Comparison of ENCODE assay signal across 1 cellular context in genomic region chr2:43018179-43019024, GRCh38.
TF ChIP-seq lines count a peak whose summit lies in the region.

No MANE protein-coding gene starts in this region.

TF ChIP-seq in HepG2, 621 proteins besides CTCF, POLR2A, EP300 and RAD21 (continued from another document and continues in another):
- TF ChIP-seq ZBTB7A (CRISPR knock-in tag; IDR thresholded peaks at IDR 0.05) (0 out of 2 replicates have a peak, but pooled peaks have one; percentile 37), ZFY (CRISPR knock-in tag; IDR thresholded peaks at IDR 0.05) (peak; percentile 50), ZNF30 (CRISPR knock-in tag; IDR thresholded peaks at IDR 0.05) (no peak), FUBP1 (CRISPR knock-in tag; IDR thresholded peaks at IDR 0.05; ENCODE audit: borderline replicate concordance) (no peak), ARID4A (CRISPR knock-in tag; IDR thresholded peaks at IDR 0.05; ENCODE audit: borderline replicate concordance) (peak; percentile 63; the same call in 1 of the 2 replicates), HCFC1 (IDR thresholded peaks at IDR 0.05; ENCODE audit: low read depth, low read length) (no peak), TBX2 (CRISPR knock-in tag; IDR thresholded peaks at IDR 0.05; ENCODE audit: borderline replicate concordance) (peak; percentile 88; the same call in 1 of the 2 replicates), SP5 (CRISPR knock-in tag; IDR thresholded peaks at IDR 0.05; ENCODE audit: borderline replicate concordance, low read depth) (peak; percentile 100), ZNF512B (CRISPR knock-in tag; IDR thresholded peaks at IDR 0.05; ENCODE audit: borderline replicate concordance) (peak; percentile 97), THAP11 (CRISPR knock-in tag; IDR thresholded peaks at IDR 0.05) (peak; percentile 85), ZNF740 (CRISPR knock-in tag; IDR thresholded peaks at IDR 0.05) (peak; percentile 67; the same call in 1 of the 2 replicates), TGIF2 (CRISPR knock-in tag; IDR thresholded peaks at IDR 0.05) (peak; percentile 70), ZNF414 (CRISPR knock-in tag; IDR thresholded peaks at IDR 0.05) (peak; percentile 62; the same call in 1 of the 2 replicates), RXRA (CRISPR knock-in tag; IDR thresholded peaks at IDR 0.05) (peak; percentile 88; the same call in 1 of the 2 replicates), REXO4 (CRISPR knock-in tag; IDR thresholded peaks at IDR 0.05; ENCODE audit: borderline replicate concordance) (no peak), ZNF10 (CRISPR knock-in tag; IDR thresholded peaks at IDR 0.05; ENCODE audit: borderline replicate concordance, low read depth) (no peak), PRDM10 (CRISPR knock-in tag; IDR thresholded peaks at IDR 0.05; ENCODE audit: low read depth) (peak; percentile 63; the same call in 1 of the 2 replicates), RFXAP (CRISPR knock-in tag; IDR thresholded peaks at IDR 0.05; ENCODE audit: borderline replicate concordance) (no peak; the same call in 1 of the 2 replicates), GATAD2A (CRISPR knock-in tag; IDR thresholded peaks at IDR 0.05) (peak; percentile 99), E2F1 (CRISPR knock-in tag; IDR thresholded peaks at IDR 0.05) (no peak), FOSL1 (CRISPR knock-in tag; IDR thresholded peaks at IDR 0.05; ENCODE audit: borderline replicate concordance) (no peak), LCORL (IDR thresholded peaks at IDR 0.05) (no peak), LCORL (CRISPR knock-in tag; IDR thresholded peaks at IDR 0.05) (peak; percentile 99), TFDP2 (CRISPR knock-in tag; IDR thresholded peaks at IDR 0.05) (no peak), CERS6 (CRISPR knock-in tag; IDR thresholded peaks at IDR 0.05) (no peak), HNRNPUL1 (IDR thresholded peaks at IDR 0.05; ENCODE audit: low read depth, low read length) (no peak), SMARCE1 (IDR thresholded peaks at IDR 0.05; ENCODE audit: borderline replicate concordance) (no peak), PBX3 (CRISPR knock-in tag; IDR thresholded peaks at IDR 0.05; ENCODE audit: borderline replicate concordance) (no peak), ZBTB25 (CRISPR knock-in tag; IDR thresholded peaks at IDR 0.05) (peak; percentile 88), MEF2D (CRISPR knock-in tag; IDR thresholded peaks at IDR 0.05) (peak; percentile 65; the same call in 1 of the 2 replicates), CENPT (CRISPR knock-in tag; IDR thresholded peaks at IDR 0.05; ENCODE audit: low read depth) (no peak), ZNF883 (CRISPR knock-in tag; IDR thresholded peaks at IDR 0.05; ENCODE audit: not compliant biosample characterization) (peak; percentile 42), NAIF1 (CRISPR knock-in tag; IDR thresholded peaks at IDR 0.05; ENCODE audit: borderline replicate concordance) (no peak), RNF2 (conservative IDR thresholded peaks at IDR 0.05; ENCODE audit: low read depth) (no peak)
